Comparison of ENCODE assay signal across 13 cellular contexts in the genomic region with DNA sequence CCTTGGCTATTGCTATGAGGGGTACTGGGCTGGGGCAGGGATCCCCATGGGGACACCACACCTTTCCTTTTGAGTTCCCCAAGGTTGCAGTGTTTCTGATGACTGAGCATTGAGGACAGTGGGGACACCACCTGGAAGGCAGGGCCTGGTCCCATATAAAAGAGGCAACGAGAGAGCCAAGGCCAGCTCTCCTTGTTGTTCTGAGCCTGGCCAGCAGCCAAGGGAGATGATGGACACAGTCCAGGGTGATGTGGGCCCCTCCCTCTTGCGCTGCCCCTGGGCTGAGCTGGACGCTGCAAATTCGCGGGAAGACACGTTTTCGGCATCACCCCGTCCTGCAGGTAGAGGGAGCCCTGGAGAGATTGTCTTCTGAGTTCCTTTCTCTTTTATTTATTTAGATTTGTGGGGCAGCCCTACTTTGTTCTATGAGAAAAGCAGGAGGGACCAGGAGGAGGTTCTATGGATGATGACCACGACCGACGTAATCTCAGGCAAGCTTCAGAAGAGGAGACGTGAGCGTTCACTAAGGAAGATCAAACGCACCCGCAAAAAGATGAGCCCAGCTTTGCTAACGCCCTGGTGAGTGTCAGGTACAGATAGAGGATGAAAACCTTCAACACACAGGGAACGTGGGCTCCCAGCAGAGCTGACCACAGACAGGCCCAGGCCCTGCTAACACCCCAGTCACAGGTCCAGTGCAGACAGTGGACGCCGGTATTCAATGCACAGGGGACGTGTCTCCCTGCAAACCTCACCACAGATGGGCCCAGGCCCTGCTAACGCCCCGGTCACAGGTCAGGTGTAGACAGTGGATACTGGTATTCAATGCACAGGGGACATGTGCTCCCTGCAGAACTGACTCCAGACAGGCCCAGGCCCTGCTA.
DNase-seq lines count a peak whose midpoint lies in the region; ATAC-seq and TF ChIP-seq lines count a peak whose summit lies in the region.
"Had no signal": no experiment of that assay in that cellular context is flagged by ENCODE, and none has a peak within 500 bp of the region (broad histone marks: within the 10 kb centered on the region; RNA-seq: fewer than 3 reads in every experiment).

No MANE protein-coding gene starts in this region.

- TF ChIP-seq CTCF in BJ (IDR thresholded peaks at IDR 0.05; ENCODE audit: insufficient read depth, low read depth, low read length), result peak; percentile 25; the same call in 1 of the 2 replicates
- TF ChIP-seq CTCF in H9 (conservative IDR thresholded peaks at IDR 0.05), result peak; percentile 80

- no peak overlapping the region for H4K91ac ChIP-seq in H9 (ENCODE audit: insufficient read length, low read depth, low read length)

- no peak overlapping the region for H2BK12ac ChIP-seq in H9 (ENCODE audit: insufficient read length, low read depth, low read length)

- no peak overlapping the region for H2AK5ac ChIP-seq in H9 (ENCODE audit: insufficient read length, low read length)

- H3K36me3 ChIP-seq in BJ (ENCODE audit: control insufficient read depth, insufficient read depth, low read length), result no peaks in the 10 kb centered on the region
- H3K36me3 ChIP-seq: upper lobe of right lung had no signal

- H2BK120ac ChIP-seq in H9 (ENCODE audit: low read depth, low read length, poor library complexity, severe bottlenecking), result no peak overlapping the region

- no peak overlapping the region for H3K9ac ChIP-seq in H9 (ENCODE audit: extremely low read depth, insufficient read length, low read length)

- H3K4me3 ChIP-seq in BJ (ENCODE audit: low read depth, low read length), result no peak overlapping the region
- H3K4me3 ChIP-seq: upper lobe of right lung had no signal

- whole genome bisulfite sequencing in H9 (ENCODE audit: extremely low coverage, insufficient read length, low lambda C conversion rate), result no CpG with 5 or more reads among the region's 22 CpGs

- H3K14ac ChIP-seq in H9 (ENCODE audit: insufficient read depth, low read length), result no peak overlapping the region

- H4K5ac ChIP-seq in H9 (ENCODE audit: insufficient read length, low read depth, low read length), result no peak overlapping the region

- H2BK20ac ChIP-seq in H9 (ENCODE audit: low read depth, low read length, poor library complexity, severe bottlenecking), result no peak overlapping the region

- no peak overlapping the region for H2AFZ ChIP-seq in H9 (ENCODE audit: low read length)

- no peak overlapping the region for H4K8ac ChIP-seq in H9 (replicated peaks; ENCODE audit: insufficient read length, low read depth, low read length)

- ATAC-seq in HG02885 (IDR thresholded peaks at IDR 0.05; ENCODE audit: poor library complexity, unreplicated experiment), result no peak
- ATAC-seq: upper lobe of right lung had no signal

- no peak overlapping the region for H2BK15ac ChIP-seq in H9 (ENCODE audit: low read depth, low read length)

- H3K56ac ChIP-seq in H9 (ENCODE audit: insufficient read length, low read depth, low read length), result no peak overlapping the region

- POLR2A ChIA-PET in BJ (lab: Charles Lee), result no interaction called here

- peaks cover 7 to 8% of the 10 kb centered on the region in 2 experiments for H3K4me1 Mint-ChIP-seq in H9
- H3K4me1 Mint-ChIP-seq: activated CD4-positive, alpha-beta T cell treated with anti-CD3 and anti-CD28 coated beads, Interleukin-2, amount 10 ng/mL, durations not matched to agents 24 days and 14 days had no signal

- 0 out of 5 replicates have a peak overlapping the region, but pooled peaks of 1 of the 2 experiments have one; percentile 4 for H3K4me3 Mint-ChIP-seq in H9
- H3K4me3 Mint-ChIP-seq: activated CD4-positive, alpha-beta T cell treated with anti-CD3 and anti-CD28 coated beads, Interleukin-2, amount 10 ng/mL, durations not matched to agents 24 days and 14 days had no signal

- no peak overlapping the region for H3K27ac ChIP-seq in H9 (ENCODE audit: insufficient read length, low read depth, low read length)
- H3K27ac ChIP-seq: upper lobe of right lung had no signal

- no peaks in the 10 kb centered on the region; the same call in 1 of the 2 replicates for H3K27me3 Mint-ChIP-seq in H9 (ENCODE audit: low read depth)
- H3K27me3 Mint-ChIP-seq: activated CD4-positive, alpha-beta T cell treated with anti-CD3 and anti-CD28 coated beads, Interleukin-2, amount 10 ng/mL, durations not matched to agents 24 days and 14 days had no signal

- H3K4me1 ChIP-seq in H9 (ENCODE audit: insufficient read depth, low read length), result no peaks in the 10 kb centered on the region
- H3K4me1 ChIP-seq: upper lobe of right lung had no signal

- no peaks in the 10 kb centered on the region for H4K20me1 ChIP-seq in H9 (ENCODE audit: control insufficient read depth, insufficient read depth, insufficient read length)

- no peaks in the 10 kb centered on the region for H3K23me2 ChIP-seq in H9 (ENCODE audit: insufficient read length, low read depth, low read length, poor library complexity, severe bottlenecking)

- no peak overlapping the region for H3K27ac Mint-ChIP-seq in H9
- H3K27ac Mint-ChIP-seq: activated CD4-positive, alpha-beta T cell treated with anti-CD3 and anti-CD28 coated beads, Interleukin-2, amount 10 ng/mL, durations not matched to agents 24 days and 14 days had no signal

- H3K18ac ChIP-seq in H9 (ENCODE audit: insufficient read length, low read depth, low read length), result no peak overlapping the region

- H2BK5ac ChIP-seq in H9 (ENCODE audit: insufficient read length, low read length), result no peak overlapping the region

- no peak overlapping the region for H3K23ac ChIP-seq in H9 (ENCODE audit: insufficient read length, low read depth, low read length)

- peaks cover 25 to 29% of the 10 kb centered on the region in 2 experiments for H3K9me3 Mint-ChIP-seq in H9

- no peaks in the 10 kb centered on the region for H3K79me2 ChIP-seq in H9 (ENCODE audit: insufficient read depth, low read length)

- H3T11ph ChIP-seq in H9 (ENCODE audit: low read length), result no peak overlapping the region

- peaks cover 4 to 26% (median 6%) of the 10 kb centered on the region in 3 experiments; a peak in 6 of 7 replicates for H3K36me3 Mint-ChIP-seq in H9 (ENCODE audit: insufficient read depth in 1 of 3, low read depth in 3 of 3)

- H3K9me3 ChIP-seq in H9 (ENCODE audit: control insufficient read depth, low read depth, low read length), result no peaks in the 10 kb centered on the region

- no peaks in the 10 kb centered on the region for H3K79me1 ChIP-seq in H9 (ENCODE audit: insufficient read depth, low read depth, low read length, poor library complexity, severe bottlenecking)

- H3K4ac ChIP-seq in H9 (ENCODE audit: low read depth, low read length), result no peak overlapping the region

- no peak overlapping the region for H3K4me2 ChIP-seq in H9 (ENCODE audit: insufficient read depth, insufficient read length, low read length)

- CTCF ChIA-PET in BJ (lab: Yijun Ruan, JAX), result no interaction called here

- H3K27me3 ChIP-seq in BJ (ENCODE audit: control insufficient read depth, insufficient read depth, low read length) (no peaks in the 10 kb centered on the region), H9 (ENCODE audit: insufficient read depth, low read length) (no peaks in the 10 kb centered on the region)
- H3K27me3 ChIP-seq: upper lobe of right lung had no signal

- DNase-seq in BJ (ENCODE audit: low read depth) (no peak), H9 (peak; percentile 77), RPMI8226 (peak; percentile 63), iPS-NIHi11 (ENCODE audit: low spot score) (peak; percentile 62), C1 segment of cervical spinal cord (lab: John Stamatoyannopoulos, UW) (no peak), dedifferentiated amniotic fluid mesenchymal stem cell (ENCODE audit: extremely low spot score) (no peak), NCI-H82 treated with DMSO at 0.1 percent for 48 hours (lab: John Stamatoyannopoulos, UW; ENCODE audit: unreplicated experiment) (no peak)
- DNase-seq: activated CD4-positive, alpha-beta T cell treated with anti-CD3 and anti-CD28 coated beads, Interleukin-2, amount 10 ng/mL, durations not matched to agents 24 days and 14 days; activated gamma-delta T cell; AML-193; NCI-H2171 treated with DMSO at 0.1 percent for 48 hours; upper lobe of right lung had no signal

Comparison
In these comparisons a context has a peak if more than half of its experiments do, and no peak if none do; other contexts are left out.
1. DNase-seq: peak in H9 (single experiment), RPMI8226 (single experiment) and iPS-NIHi11 (single experiment); none in BJ (single experiment), C1 segment of cervical spinal cord (0 of 14), dedifferentiated amniotic fluid mesenchymal stem cell (single experiment) and NCI-H82 treated with DMSO at 0.1 percent for 48 hours (single experiment).